9 cellular contexts compared by ENCODE assay signal in the genomic region with DNA sequence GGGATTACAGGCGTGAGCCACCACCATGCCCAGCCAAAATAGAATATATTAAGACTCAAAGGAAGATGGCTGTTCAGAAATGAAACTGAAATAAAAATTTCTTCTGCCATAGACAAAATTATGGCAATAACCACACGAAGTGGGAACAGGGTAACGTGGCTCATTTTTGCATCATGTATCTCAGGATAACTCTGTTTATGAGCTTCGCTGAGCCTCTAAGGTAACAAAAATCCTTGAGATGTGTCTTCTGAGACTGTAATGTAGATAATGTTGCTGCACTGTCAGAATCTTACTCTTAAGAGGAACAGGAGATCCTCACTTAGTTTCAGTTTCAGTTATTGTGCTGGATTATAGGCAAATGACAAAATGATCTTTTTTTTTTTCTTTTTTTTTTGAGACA.
DNase-seq lines count a peak whose midpoint lies in the region; ATAC-seq lines count a peak whose summit lies in the region.
"Had no signal": no experiment of that assay in that cellular context is flagged by ENCODE, and none has a peak within 500 bp of the region (broad histone marks: within the 10 kb centered on the region; RNA-seq: fewer than 3 reads in every experiment).

No MANE protein-coding gene starts in this region.

- H3K27me3 ChIP-seq in SJCRH30 = no peaks in the 10 kb centered on the region; the same call in 1 of the 2 replicates

- H3K27ac ChIP-seq in SJCRH30 = no peak overlapping the region

- peaks cover 16% of the 10 kb centered on the region for H3K4me1 Mint-ChIP-seq in activated CD8-positive, alpha-beta memory T cell treated with anti-CD3 and anti-CD28 coated beads, Interleukin-2, amount 10 ng/mL, durations not matched to agents 7 days and 5 days
- H3K4me1 Mint-ChIP-seq in stimulated activated naive CD8-positive, alpha-beta T cell treated with anti-CD3 and anti-CD28 coated beads, Interleukin-15, Interleukin-2, amounts not matched to agents 100 ng/mL and 50 ng/mL, for 24 hours (ENCODE audit: low read depth) = peaks cover 14% of the 10 kb centered on the region

- H3K36me3 Mint-ChIP-seq in activated CD8-positive, alpha-beta memory T cell treated with anti-CD3 and anti-CD28 coated beads, Interleukin-2, amount 10 ng/mL, durations not matched to agents 7 days and 5 days = no peaks in the 10 kb centered on the region
- H3K36me3 Mint-ChIP-seq in stimulated activated naive CD8-positive, alpha-beta T cell treated with anti-CD3 and anti-CD28 coated beads, Interleukin-15, Interleukin-2, amounts not matched to agents 100 ng/mL and 50 ng/mL, for 24 hours (ENCODE audit: low read depth) = no peaks in the 10 kb centered on the region

- no peak for DNase-seq in activated CD8-positive, alpha-beta memory T cell treated with anti-CD3 and anti-CD28 coated beads, Interleukin-2, amount 10 ng/mL, durations not matched to agents 7 days and 5 days
- DNase-seq in activated CD8-positive, alpha-beta memory T cell treated with anti-CD3 and anti-CD28 coated beads, Interleukin-2, amount 50 U/mL, for 4 hours = no peak
- DNase-seq in OCI-M1 (lab: John Stamatoyannopoulos, UW) (peak; percentile 82), SJCRH30 (no peak), epidermal melanocyte (ENCODE audit: insufficient read length, low spot score) (no peak)
- no peak for DNase-seq in stimulated activated CD4-positive, alpha-beta T cell treated with anti-CD3 and anti-CD28 coated beads, Interleukin-15, amount 100 ng/mL, for 24 hours
- DNase-seq: NCI-H1105 had no signal

- H3K4me3 ChIP-seq in SJCRH30 = no peak overlapping the region

- no peaks in the 10 kb centered on the region for H3K4me1 ChIP-seq in SJCRH30

- H3K4me3 Mint-ChIP-seq in activated CD8-positive, alpha-beta memory T cell treated with anti-CD3 and anti-CD28 coated beads, Interleukin-2, amount 10 ng/mL, durations not matched to agents 7 days and 5 days = peak overlapping the region; percentile 65
- peak overlapping the region; percentile 60 for H3K4me3 Mint-ChIP-seq in stimulated activated naive CD8-positive, alpha-beta T cell treated with anti-CD3 and anti-CD28 coated beads, Interleukin-15, Interleukin-2, amounts not matched to agents 100 ng/mL and 50 ng/mL, for 24 hours

- no peaks in the 10 kb centered on the region for H3K9me3 ChIP-seq in SJCRH30 (replicated peaks)

- no peaks in the 10 kb centered on the region for H3K27me3 Mint-ChIP-seq in activated CD8-positive, alpha-beta memory T cell treated with anti-CD3 and anti-CD28 coated beads, Interleukin-2, amount 10 ng/mL, durations not matched to agents 7 days and 5 days
- H3K27me3 Mint-ChIP-seq in stimulated activated naive CD8-positive, alpha-beta T cell treated with anti-CD3 and anti-CD28 coated beads, Interleukin-15, Interleukin-2, amounts not matched to agents 100 ng/mL and 50 ng/mL, for 24 hours = no peaks in the 10 kb centered on the region

- CTCF ChIA-PET in activated CD8-positive, alpha-beta memory T cell treated with anti-CD3 and anti-CD28 coated beads, Interleukin-2, amount 10 ng/mL, durations not matched to agents 7 days and 5 days (lab: Charles Lee) = no interaction called here

- peak; percentile 90 for ATAC-seq in activated CD8-positive, alpha-beta memory T cell treated with anti-CD3 and anti-CD28 coated beads, Interleukin-2, amount 10 ng/mL, durations not matched to agents 7 days and 5 days
- peak; percentile 97 for ATAC-seq in HG02938 (IDR thresholded peaks at IDR 0.05; ENCODE audit: unreplicated experiment)

- peak overlapping the region; percentile 89 for H3K27ac Mint-ChIP-seq in activated CD8-positive, alpha-beta memory T cell treated with anti-CD3 and anti-CD28 coated beads, Interleukin-2, amount 10 ng/mL, durations not matched to agents 7 days and 5 days
- peak overlapping the region; percentile 42 for H3K27ac Mint-ChIP-seq in stimulated activated naive CD8-positive, alpha-beta T cell treated with anti-CD3 and anti-CD28 coated beads, Interleukin-15, Interleukin-2, amounts not matched to agents 100 ng/mL and 50 ng/mL, for 24 hours

- H3K9me3 Mint-ChIP-seq in activated CD8-positive, alpha-beta memory T cell treated with anti-CD3 and anti-CD28 coated beads, Interleukin-2, amount 10 ng/mL, durations not matched to agents 7 days and 5 days (ENCODE audit: low read depth) = no peaks in the 10 kb centered on the region
- H3K9me3 Mint-ChIP-seq in stimulated activated naive CD8-positive, alpha-beta T cell treated with anti-CD3 and anti-CD28 coated beads, Interleukin-15, Interleukin-2, amounts not matched to agents 100 ng/mL and 50 ng/mL, for 24 hours = no peaks in the 10 kb centered on the region

- H3K36me3 ChIP-seq in SJCRH30 = no peaks in the 10 kb centered on the region
